18 cellular contexts compared by ENCODE assay signal in the genomic region with DNA sequence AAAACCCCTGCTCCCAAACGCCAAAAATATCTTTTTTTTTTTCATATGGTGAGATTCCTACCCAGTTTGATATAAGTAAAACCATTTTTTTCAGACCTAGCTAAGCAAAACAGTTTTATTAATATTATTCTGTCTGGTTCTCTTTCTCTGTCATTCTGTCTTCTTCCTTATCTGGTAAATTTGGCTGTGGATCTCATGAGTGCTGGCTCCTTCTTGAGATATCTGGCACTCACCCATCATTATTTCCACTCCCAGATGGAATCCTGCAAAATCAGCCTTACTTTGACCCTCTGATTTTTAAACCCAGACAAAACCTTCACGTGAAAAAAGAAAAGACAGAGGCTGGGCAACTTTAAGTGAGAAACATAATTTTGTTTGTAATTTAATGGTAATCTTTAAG.
DNase-seq lines count a peak whose midpoint lies in the region; ATAC-seq and TF ChIP-seq lines count a peak whose summit lies in the region.
"Had no signal": no experiment of that assay in that cellular context is flagged by ENCODE, and none has a peak within 500 bp of the region (broad histone marks: within the 10 kb centered on the region; RNA-seq: fewer than 3 reads in every experiment).

No MANE protein-coding gene starts in this region.

- intact Hi-C loops in left ventricle myocardium superior (cut with micrococcal nuclease) = no loop called here
- intact Hi-C loops in cardiac septum (cut with DNase I) = no loop called here
- intact Hi-C loops in esophagus muscularis mucosa (cut with DNase I) = no loop called here
- intact Hi-C loops in right cardiac atrium (cut with DNase I) = no loop called here
- intact Hi-C loops in dorsolateral prefrontal cortex (cut with DNase I) = no loop called here

- H3K9me3 ChIP-seq in esophagus muscularis mucosa (peaks cover 0 to 10% (median 3%) of the 10 kb centered on the region in 4 donors), right cardiac atrium (ENCODE audit: control insufficient read depth, low read length) (no peaks in the 10 kb centered on the region)
- H3K9me3 ChIP-seq: BE2C had no signal

- TF ChIP-seq CTCF in esophagus muscularis mucosa (IDR thresholded peaks at IDR 0.05) (no peak), dorsolateral prefrontal cortex (IDR thresholded peaks at IDR 0.05 in 54 of 56, conservative IDR thresholded peaks at IDR 0.05 in 2 of 56; ENCODE audit: low read depth in 1 of 56, partially characterized antibody in 56 of 56) (no peak)

- H3K27ac ChIP-seq in esophagus muscularis mucosa (replicated peaks in 1 of 4) (peak overlapping the region; percentile 15 to 57 (median 30)), right cardiac atrium (ENCODE audit: low read length) (no peak overlapping the region), dorsolateral prefrontal cortex (no peak overlapping the region)

- H3K27me3 ChIP-seq in esophagus muscularis mucosa = no peaks in the 10 kb centered on the region
- H3K27me3 ChIP-seq in right cardiac atrium (ENCODE audit: control insufficient read depth, insufficient read depth) = no peaks in the 10 kb centered on the region
- H3K27me3 ChIP-seq in dorsolateral prefrontal cortex = peaks cover 0 to 4% (median 0%) of the 10 kb centered on the region in 45 donors
- H3K27me3 ChIP-seq: BE2C, MG63 had no signal

- TF ChIP-seq EP300 in esophagus muscularis mucosa (IDR thresholded peaks at IDR 0.05) = no peak

- H3K4me3 ChIP-seq in esophagus muscularis mucosa = no peak overlapping the region
- no peak overlapping the region for H3K4me3 ChIP-seq in right cardiac atrium (ENCODE audit: low read length)
- no peak overlapping the region for H3K4me3 ChIP-seq in dorsolateral prefrontal cortex
- H3K4me3 ChIP-seq: MG63 had no signal

- H3K36me3 ChIP-seq in esophagus muscularis mucosa = no peaks in the 10 kb centered on the region
- H3K36me3 ChIP-seq: BE2C, MG63 had no signal

- no peak for DNase-seq in left ventricle myocardium superior
- DNase-seq in cardiac septum (ENCODE audit: low spot score) = no peak
- no peak for DNase-seq in esophagus muscularis mucosa (ENCODE audit: extremely low spot score)
- DNase-seq in right cardiac atrium = no peak
- DNase-seq in HPDE6-E6E7 (ENCODE audit: extremely low spot score) = no peak
- no peak for DNase-seq in dorsolateral prefrontal cortex
- DNase-seq in NCI-H748 (lab: John Stamatoyannopoulos, UW; ENCODE audit: unreplicated experiment) = no peak
- DNase-seq: BE2C, DMS53, GF-D8, MG63, NCI-H1417, NCI-H1694 treated with DMSO at 0.1 percent for 48 hours, NCI-H2081 treated with DMSO at 0.1 percent for 48 hours, NCI-H2171 treated with DMSO at 0.1 percent for 48 hours, NCI-H526, OCI-M1 had no signal

- TF ChIP-seq POLR2A in esophagus muscularis mucosa (IDR thresholded peaks at IDR 0.05; ENCODE audit: low read depth) = no peak

- 34% methylated on average over 2 of the region's 2 CpGs for WGBS in esophagus muscularis mucosa
- WGBS in right cardiac atrium = 37% methylated on average over 2 of the region's 2 CpGs

- ATAC-seq in left ventricle myocardium superior = peak; percentile 57
- ATAC-seq in right cardiac atrium = peak; percentile 39 to 70
- ATAC-seq in HG02763 (IDR thresholded peaks at IDR 0.05; ENCODE audit: unreplicated experiment) = no peak

- H3K4me1 ChIP-seq in esophagus muscularis mucosa (peaks cover 0 to 48% (median 39%) of the 10 kb centered on the region in 4 donors), right cardiac atrium (ENCODE audit: control insufficient read depth, insufficient read depth, low read length) (peaks cover 2% of the 10 kb centered on the region)
- H3K4me1 ChIP-seq: BE2C had no signal

Comparison
In these comparisons a context has a peak if more than half of its experiments do, and no peak if none do; other contexts are left out.
1. H3K27ac ChIP-seq: peak in esophagus muscularis mucosa (4 of 4); none in right cardiac atrium (single experiment) and dorsolateral prefrontal cortex (0 of 59).